8 cellular contexts compared by ENCODE assay signal in the genomic region with DNA sequence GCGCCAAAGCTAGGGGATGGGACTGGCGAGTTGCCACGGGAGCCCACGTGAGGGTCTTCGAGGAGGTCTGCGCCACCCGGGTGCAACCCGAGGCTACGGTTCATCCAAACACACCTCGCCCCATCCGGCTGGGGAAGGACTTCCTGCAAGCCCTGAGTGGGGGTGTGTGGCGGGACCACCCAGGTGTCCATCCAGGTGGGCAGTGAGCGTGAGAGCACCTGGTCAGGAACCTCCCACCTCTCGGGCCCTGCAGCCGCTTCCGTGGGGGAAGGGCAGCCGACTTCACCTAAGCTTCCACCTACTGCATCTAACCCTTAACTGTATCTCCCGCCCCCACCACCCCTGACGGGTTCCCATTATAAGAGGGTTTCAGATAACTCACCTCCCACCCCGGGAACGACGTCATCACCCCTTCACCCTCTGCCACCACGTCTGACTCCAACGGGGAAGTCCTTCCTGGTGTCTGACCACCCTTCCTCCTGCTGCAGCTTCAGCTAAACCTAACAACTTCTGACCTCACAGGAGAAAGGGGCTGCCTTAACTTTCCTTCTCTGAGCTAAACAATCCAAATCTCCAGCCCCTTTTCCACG. TPM values are rescaled to one million over a fixed set of nuclear protein-coding genes. Genes with fewer than 3 reads are reported as not detected.
A peak's percentile ranks its signal among the peaks of the same experiment; 100 is the strongest.
DNase-seq lines count a peak whose midpoint lies in the region; ATAC-seq and TF ChIP-seq lines count a peak whose summit lies in the region.

No MANE protein-coding gene starts in this region.

- CTCF ChIA-PET in CD4-positive, alpha-beta T cell (lab: Charles Lee): interaction anchor here (0.7 to 3.7 kb wide), 8 partner anchors 8 to 228 kb away, joined by 3 to 23 read pairs (median 7); no protein-coding TSS in a partner anchor

- POLR2A ChIA-PET in CD4-positive, alpha-beta T cell (lab: Charles Lee): interaction anchor here (0.7 to 1.5 kb wide), 5 partner anchors 38 to 1113 kb away, joined by 3 to 13 read pairs (median 3); partner anchors contain the start of genes CBX5, COPZ1 and HNRNPA1

- no peaks in the 10 kb centered on the region for H3K27me3 ChIP-seq in CD4-positive, alpha-beta T cell (ENCODE audit: control insufficient read depth, insufficient read depth, low read length)
- H3K27me3 ChIP-seq in MM.1S (replicated peaks; ENCODE audit: insufficient read depth, low read length) (peaks cover 64% of the 10 kb centered on the region), lower lobe of right lung (ENCODE audit: low read depth) (peaks cover 34% of the 10 kb centered on the region)

- peaks cover 50% of the 10 kb centered on the region for H3K4me1 Mint-ChIP-seq in CD4-positive, alpha-beta T cell (ENCODE audit: low read depth)
- peaks cover 29% of the 10 kb centered on the region for H3K4me1 Mint-ChIP-seq in activated T-cell treated with anti-CD3 and anti-CD28 coated beads, Interleukin-2, amount 50 U/mL, for 24 hours (ENCODE audit: low read depth)

- intact Hi-C loops in CD4-positive, alpha-beta T cell (cut with DNase I, micrococcal nuclease): loop anchor here in 1 of 2 experiments (5.0 kb wide), 1 partner anchor 424 kb away; no protein-coding TSS in a partner anchor
- intact Hi-C loops in lower lobe of right lung (cut with DNase I): no loop called here

- H3K4me1 ChIP-seq in MM.1S (ENCODE audit: low read length): peaks cover 25% of the 10 kb centered on the region
- H3K4me1 ChIP-seq in lower lobe of right lung: peaks cover 37% of the 10 kb centered on the region

- H3K4me3 Mint-ChIP-seq in CD4-positive, alpha-beta T cell: peak overlapping the region; percentile 76
- H3K4me3 Mint-ChIP-seq in activated T-cell treated with anti-CD3 and anti-CD28 coated beads, Interleukin-2, amount 50 U/mL, for 24 hours: peak overlapping the region; percentile 75

- no peak for TF ChIP-seq CTCF in CD4-positive, alpha-beta T cell (IDR thresholded peaks at IDR 0.05)
- TF ChIP-seq CTCF in MM.1S (IDR thresholded peaks at IDR 0.05; ENCODE audit: low read length) (no peak), lower lobe of right lung (IDR thresholded peaks at IDR 0.05) (no peak)

- no peaks in the 10 kb centered on the region for H3K36me3 Mint-ChIP-seq in CD4-positive, alpha-beta T cell (ENCODE audit: low read depth)
- H3K36me3 Mint-ChIP-seq in activated T-cell treated with anti-CD3 and anti-CD28 coated beads, Interleukin-2, amount 50 U/mL, for 24 hours (ENCODE audit: low read depth): no peaks in the 10 kb centered on the region

- peak overlapping the region; percentile 100 for H3K4me2 ChIP-seq in MM.1S (ENCODE audit: low read depth, low read length)

- DNase-seq in CD4-positive, alpha-beta T cell: peak in 5 of 10 experiments; percentile 5 to 49 (median 32)
- DNase-seq in MM.1S (no peak), lower lobe of right lung (peak; percentile 58), NCI-H128 (lab: John Stamatoyannopoulos, UW; ENCODE audit: unreplicated experiment) (no peak), mesenteric fat pad (ENCODE audit: low spot score) (no peak)
- DNase-seq in activated T-cell treated with anti-CD3 and anti-CD28 coated beads, Interleukin-2, amount 50 U/mL, for 24 hours: peak; percentile 50

- H3K9ac ChIP-seq in MM.1S (ENCODE audit: low read length): no peak overlapping the region

- no peaks in the 10 kb centered on the region for H4K20me1 ChIP-seq in MM.1S (ENCODE audit: insufficient read depth, low read length)

- H3K27ac Mint-ChIP-seq in CD4-positive, alpha-beta T cell: peak overlapping the region; percentile 82
- peak overlapping the region; percentile 6 for H3K27ac Mint-ChIP-seq in activated T-cell treated with anti-CD3 and anti-CD28 coated beads, Interleukin-2, amount 50 U/mL, for 24 hours

- H3K27ac ChIP-seq in CD4-positive, alpha-beta T cell (ENCODE audit: low read depth, low read length): no peak overlapping the region
- no peak overlapping the region for H3K27ac ChIP-seq in MM.1S (ENCODE audit: low read length)
- no peak overlapping the region for H3K27ac ChIP-seq in lower lobe of right lung

- no peaks in the 10 kb centered on the region for H3K79me2 ChIP-seq in MM.1S (ENCODE audit: low read length)

- H3K27me3 Mint-ChIP-seq in CD4-positive, alpha-beta T cell: peaks cover 8% of the 10 kb centered on the region
- H3K27me3 Mint-ChIP-seq in activated T-cell treated with anti-CD3 and anti-CD28 coated beads, Interleukin-2, amount 50 U/mL, for 24 hours: peaks cover 21% of the 10 kb centered on the region

- H3K4me3 ChIP-seq in MM.1S (ENCODE audit: low read length) (peak overlapping the region; percentile 62), lower lobe of right lung (peak overlapping the region; percentile 28)

- ATAC-seq in CD4-positive, alpha-beta T cell (ENCODE audit: poor library complexity): no peak
- ATAC-seq in lower lobe of right lung (no peak), HG03442 (IDR thresholded peaks at IDR 0.05; ENCODE audit: unreplicated experiment) (no peak), HG03457 (IDR thresholded peaks at IDR 0.05; ENCODE audit: unreplicated experiment) (no peak)

- H3K9me3 Mint-ChIP-seq in CD4-positive, alpha-beta T cell: no peaks in the 10 kb centered on the region
- no peaks in the 10 kb centered on the region for H3K9me3 Mint-ChIP-seq in activated T-cell treated with anti-CD3 and anti-CD28 coated beads, Interleukin-2, amount 50 U/mL, for 24 hours

- H3F3A ChIP-seq in MM.1S (ENCODE audit: insufficient read depth, low read length): peaks cover 23% of the 10 kb centered on the region

- no peaks in the 10 kb centered on the region for H3K9me2 ChIP-seq in MM.1S (replicated peaks; ENCODE audit: insufficient read depth, low read length)

- no peaks in the 10 kb centered on the region for H3K9me3 ChIP-seq in CD4-positive, alpha-beta T cell (ENCODE audit: control insufficient read depth, low read length)
- H3K9me3 ChIP-seq in MM.1S (replicated peaks; ENCODE audit: insufficient read depth, low read length) (no peaks in the 10 kb centered on the region), lower lobe of right lung (no peaks in the 10 kb centered on the region)

- peak overlapping the region; percentile 5 for H2AFZ ChIP-seq in MM.1S (ENCODE audit: low read length)

- no peaks in the 10 kb centered on the region for H3K36me3 ChIP-seq in MM.1S (replicated peaks; ENCODE audit: insufficient read depth, low read length)
- H3K36me3 ChIP-seq in lower lobe of right lung: no peaks in the 10 kb centered on the region

RNA-seq across cellular contexts. Expression of gene SMUG1, which starts 27.3 kb away (rescaled TPM):
- total RNA-seq in CD4-positive, alpha-beta T cell: 1 to 10 TPM; 2.4 to 3.7 TPM
- total RNA-seq in lower lobe of right lung: 29.4 TPM
- total RNA-seq in mesenteric fat pad: 23.4 TPM

Comparison
In these comparisons a context has a peak if more than half of its experiments do, and no peak if none do; other contexts are left out.
1. DNase-seq: peak in activated T-cell treated with anti-CD3 and anti-CD28 coated beads, Interleukin-2, amount 50 U/mL, for 24 hours (single experiment) and lower lobe of right lung (single experiment); none in MM.1S (single experiment), NCI-H128 (single experiment) and mesenteric fat pad (single experiment).